Comparison of ENCODE assay signal across 3 cellular contexts in genomic region chr10:5930272-5930671, GRCh38.
TF ChIP-seq lines count a peak whose summit lies in the region.

No MANE protein-coding gene starts in this region.

TF ChIP-seq in liver, 16 proteins besides CTCF, POLR2A, EP300 and RAD21:
- TF ChIP-seq GABPA (IDR thresholded peaks at IDR 0.05 in 1 of 2, conservative IDR thresholded peaks at IDR 0.05 in 1 of 2) (peak in 1 of 2 donors; percentile 57), JUND (IDR thresholded peaks at IDR 0.05) (peak; percentile 35 to 71), YY1 (IDR thresholded peaks at IDR 0.05) (peak; percentile 95), ATF3 (IDR thresholded peaks at IDR 0.05) (peak; percentile 57), RXRA (IDR thresholded peaks at IDR 0.05) (peak; percentile 74 to 92), REST (IDR thresholded peaks at IDR 0.05) (peak; percentile 67), HNF4A (conservative IDR thresholded peaks at IDR 0.05) (peak; percentile 63 to 82), MAX (IDR thresholded peaks at IDR 0.05) (peak; percentile 87), SP1 (IDR thresholded peaks at IDR 0.05) (peak; percentile 71), NR2F2 (IDR thresholded peaks at IDR 0.05) (no peak), HNF4G (IDR thresholded peaks at IDR 0.05) (peak; percentile 39), TAF1 (conservative IDR thresholded peaks at IDR 0.05) (no peak), FOXA2 (IDR thresholded peaks at IDR 0.05) (peak; percentile 43), ZBTB33 (IDR thresholded peaks at IDR 0.05) (peak; percentile 75), EGR1 (IDR thresholded peaks at IDR 0.05; ENCODE audit: low read depth in 2 of 2) (peak in 1 of 2 donors; percentile 35), FOXA1 (IDR thresholded peaks at IDR 0.05) (peak; percentile 48)

TF ChIP-seq in HepG2, 621 proteins besides CTCF, POLR2A, EP300 and RAD21:
- TF ChIP-seq HDAC1 (CRISPR knock-in tag; IDR thresholded peaks at IDR 0.05), result no peak

TF ChIP-seq in SK-N-SH, 30 proteins besides CTCF, POLR2A, EP300 and RAD21:
- TF ChIP-seq FOXM1 (IDR thresholded peaks at IDR 0.05; ENCODE audit: low read depth) (no peak), MAX (IDR thresholded peaks at IDR 0.05; ENCODE audit: low read depth) (no peak), FOXJ3 (CRISPR knock-in tag; IDR thresholded peaks at IDR 0.05) (no peak)
